In the genomic region with DNA sequence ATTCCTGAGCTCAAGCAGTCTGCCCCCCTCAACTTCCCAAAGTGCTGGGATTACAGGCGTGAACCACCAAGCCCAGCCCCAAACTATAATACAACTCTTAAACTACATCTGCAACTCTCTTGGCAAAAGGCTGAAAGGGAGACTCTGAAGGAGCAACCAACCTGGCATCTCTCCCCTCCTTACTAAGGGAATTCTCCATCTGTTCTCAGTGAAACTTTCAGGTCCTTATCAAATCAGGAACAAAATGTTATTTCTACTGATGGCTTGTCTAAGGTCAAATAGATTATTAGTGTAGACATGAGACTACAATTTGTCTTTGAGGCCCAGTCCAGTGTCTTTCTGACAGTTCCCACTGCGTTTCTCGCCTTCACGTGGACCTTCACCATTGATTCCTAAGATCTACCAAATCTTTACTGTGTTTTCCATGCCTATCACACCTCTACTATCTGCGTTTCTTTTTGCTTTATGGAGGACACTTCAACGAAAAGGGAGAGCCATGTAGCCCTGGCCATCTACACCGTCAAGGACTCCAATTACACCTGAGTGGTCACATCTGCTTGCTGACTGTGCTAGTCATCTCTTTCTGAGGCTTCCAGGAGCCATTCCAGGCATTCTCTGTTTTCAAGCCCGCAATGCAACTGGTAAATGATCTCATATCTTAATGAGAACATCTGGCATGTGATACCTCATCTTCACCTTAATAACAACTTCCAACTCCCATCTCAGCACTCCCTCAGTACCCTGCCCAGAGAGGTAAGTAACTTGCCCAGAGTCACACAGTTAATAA, we compare ENCODE assay signal across 17 cellular contexts.
DNase-seq lines count a peak whose midpoint lies in the region; ATAC-seq and TF ChIP-seq lines count a peak whose summit lies in the region.
"Had no signal": no experiment of that assay in that cellular context is flagged by ENCODE, and none has a peak within 500 bp of the region (broad histone marks: within the 10 kb centered on the region; RNA-seq: fewer than 3 reads in every experiment).

No MANE protein-coding gene starts in this region.

- TF ChIP-seq POLR2A in gastrocnemius medialis (IDR thresholded peaks at IDR 0.05): no peak

- H3K4me1 ChIP-seq in HEK293 (ENCODE audit: control insufficient read depth, insufficient read depth, low read length) (peaks cover 5% of the 10 kb centered on the region; the same call in 1 of the 2 replicates), gastrocnemius medialis (peaks cover 22 to 33% of the 10 kb centered on the region in 2 donors)
- H3K4me1 ChIP-seq: BE2C had no signal

- no peak overlapping the region for H3K4me3 ChIP-seq in HEK293 (ENCODE audit: low read depth, low read length)
- H3K4me3 ChIP-seq in gastrocnemius medialis: no peak overlapping the region
- H3K4me3 ChIP-seq: GM12878, HAP-1 had no signal

- no peak for TF ChIP-seq CTCF in HEK293 (tag by site-specific recombination; IDR thresholded peaks at IDR 0.05)
- TF ChIP-seq CTCF in gastrocnemius medialis (IDR thresholded peaks at IDR 0.05 in 4 of 5, conservative IDR thresholded peaks at IDR 0.05 in 1 of 5): no peak

- peak in 1 of 2 donors; percentile 32 for ATAC-seq in gastrocnemius medialis
- ATAC-seq: GM12878, SK-N-SH treated with all-trans-retinoic acid at 6 μM for 48 hours had no signal

- H3K27ac ChIP-seq in HEK293 (ENCODE audit: extremely low read depth, low read depth, low read length) (no peak overlapping the region), gastrocnemius medialis (peak overlapping the region in 3 of 4 donors; percentile 20 to 67 (median 24))

- DNase-seq in NCI-H69 (lab: John Stamatoyannopoulos, UW) (peak; percentile 66), left kidney (ENCODE audit: low read depth, low spot score) (peak; percentile 44), gastrocnemius medialis (no peak), pons (ENCODE audit: low spot score) (no peak), OCI-M2 (lab: John Stamatoyannopoulos, UW; ENCODE audit: unreplicated experiment) (no peak), cardiac septum (ENCODE audit: low spot score) (no peak)
- DNase-seq: BE2C, DMS79, NCI-H1105, NCI-H146, NCI-H2029, NCI-H446 treated with DMSO at 0.1 percent for 48 hours, NCI-H526 treated with DMSO at 0.1 percent for 48 hours had no signal

- POLR2A ChIA-PET in HEK293 (lab: Yijun Ruan, JAX): interaction anchor here (1.2 to 2.8 kb wide), 2 partner anchors 406 kb away, joined by 5 to 22 read pairs; partner anchors contain the start of gene CITED2

- H3K36me3 ChIP-seq in HEK293 (ENCODE audit: control insufficient read depth in 2 of 2, insufficient read depth in 1 of 2, low read length in 2 of 2) (no peaks in the 10 kb centered on the region), gastrocnemius medialis (no peaks in the 10 kb centered on the region)
- H3K36me3 ChIP-seq: BE2C, HAP-1 had no signal

- intact Hi-C loops in gastrocnemius medialis (cut with DNase I; ENCODE audit: low total_unique reads) (loop anchor here (1.0 kb wide), 1 partner anchor 48 kb away; no protein-coding TSS in a partner anchor), cardiac septum (cut with DNase I) (loop anchor here (5.0 kb wide), 1 partner anchor 408 kb away; the partner anchor contains the start of gene CITED2)

- H3K9me3 ChIP-seq in HEK293 (ENCODE audit: control insufficient read depth, insufficient read depth, low read depth, low read length) (no peaks in the 10 kb centered on the region), gastrocnemius medialis (no peaks in the 10 kb centered on the region)
- H3K9me3 ChIP-seq: BE2C, HAP-1 had no signal

- in situ Hi-C loops in gastrocnemius medialis (cut with MboI; ENCODE audit: low sequenced_read_pairs in 4 of 4): no loop called here

- CTCF ChIA-PET in HEK293 (lab: Yijun Ruan, JAX): no interaction called here

- H3K27me3 ChIP-seq in gastrocnemius medialis: no peaks in the 10 kb centered on the region
- H3K27me3 ChIP-seq: BE2C had no signal

TF ChIP-seq in HEK293, 187 proteins besides CTCF, POLR2A, EP300 and RAD21:
- TF ChIP-seq, protein P1, sequence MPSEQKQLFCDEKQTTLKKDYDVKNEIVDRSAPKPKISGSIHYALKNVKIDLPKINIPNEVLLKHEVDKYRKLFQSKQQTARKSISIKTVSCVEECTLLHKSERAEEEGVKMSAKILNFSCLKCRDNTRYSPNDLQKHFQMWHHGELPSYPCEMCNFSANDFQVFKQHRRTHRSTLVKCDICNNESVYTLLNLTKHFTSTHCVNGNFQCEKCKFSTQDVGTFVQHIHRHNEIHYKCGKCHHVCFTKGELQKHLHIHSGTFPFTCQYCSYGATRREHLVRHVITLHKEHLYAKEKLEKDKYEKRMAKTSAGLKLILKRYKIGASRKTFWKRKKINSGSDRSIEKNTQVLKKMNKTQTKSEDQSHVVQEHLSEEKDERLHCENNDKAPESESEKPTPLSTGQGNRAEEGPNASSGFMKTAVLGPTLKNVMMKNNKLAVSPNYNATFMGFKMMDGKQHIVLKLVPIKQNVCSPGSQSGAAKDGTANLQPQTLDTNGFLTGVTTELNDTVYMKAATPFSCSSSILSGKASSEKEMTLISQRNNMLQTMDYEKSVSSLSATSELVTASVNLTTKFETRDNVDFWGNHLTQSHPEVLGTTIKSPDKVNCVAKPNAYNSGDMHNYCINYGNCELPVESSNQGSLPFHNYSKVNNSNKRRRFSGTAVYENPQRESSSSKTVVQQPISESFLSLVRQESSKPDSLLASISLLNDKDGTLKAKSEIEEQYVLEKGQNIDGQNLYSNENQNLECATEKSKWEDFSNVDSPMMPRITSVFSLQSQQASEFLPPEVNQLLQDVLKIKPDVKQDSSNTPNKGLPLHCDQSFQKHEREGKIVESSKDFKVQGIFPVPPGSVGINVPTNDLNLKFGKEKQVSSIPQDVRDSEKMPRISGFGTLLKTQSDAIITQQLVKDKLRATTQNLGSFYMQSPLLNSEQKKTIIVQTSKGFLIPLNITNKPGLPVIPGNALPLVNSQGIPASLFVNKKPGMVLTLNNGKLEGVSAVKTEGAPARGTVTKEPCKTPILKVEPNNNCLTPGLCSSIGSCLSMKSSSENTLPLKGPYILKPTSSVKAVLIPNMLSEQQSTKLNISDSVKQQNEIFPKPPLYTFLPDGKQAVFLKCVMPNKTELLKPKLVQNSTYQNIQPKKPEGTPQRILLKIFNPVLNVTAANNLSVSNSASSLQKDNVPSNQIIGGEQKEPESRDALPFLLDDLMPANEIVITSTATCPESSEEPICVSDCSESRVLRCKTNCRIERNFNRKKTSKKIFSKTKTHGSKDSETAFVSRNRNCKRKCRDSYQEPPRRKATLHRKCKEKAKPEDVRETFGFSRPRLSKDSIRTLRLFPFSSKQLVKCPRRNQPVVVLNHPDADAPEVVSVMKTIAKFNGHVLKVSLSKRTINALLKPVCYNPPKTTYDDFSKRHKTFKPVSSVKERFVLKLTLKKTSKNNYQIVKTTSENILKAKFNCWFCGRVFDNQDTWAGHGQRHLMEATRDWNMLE (tag by site-specific recombination; conservative IDR thresholded peaks at IDR 0.05; ENCODE audit: low read depth): no peak
- TF ChIP-seq SCRT2 (tag by site-specific recombination; IDR thresholded peaks at IDR 0.05): 0 out of 2 replicates have a peak, but pooled peaks have one; percentile 17

Comparison
In these comparisons a context has a peak if more than half of its experiments do, and no peak if none do; other contexts are left out.
1. DNase-seq: peak in NCI-H69 (single experiment) and left kidney (single experiment); none in gastrocnemius medialis (0 of 2), pons (single experiment), OCI-M2 (single experiment) and cardiac septum (single experiment).